In genomic region chr16:58021661-58022551, GRCh38 we compare ENCODE assay signal across 11 cellular contexts. TPM values are rescaled to one million over a fixed set of nuclear protein-coding genes. Genes with fewer than 3 reads are reported as not detected.
DNase-seq lines count a peak whose midpoint lies in the region; ATAC-seq and TF ChIP-seq lines count a peak whose summit lies in the region.
"Had no signal": no experiment of that assay in that cellular context is flagged by ENCODE, and none has a peak within 500 bp of the region (broad histone marks: within the 10 kb centered on the region; RNA-seq: fewer than 3 reads in every experiment).

No MANE protein-coding gene starts in this region.

- no peaks in the 10 kb centered on the region for H3K9me3 Mint-ChIP-seq in Caco-2 (ENCODE audit: unreplicated experiment)
- H3K9me3 Mint-ChIP-seq: stimulated activated naive B cell treated with anti-CD40 and anti-IgM and Interleukin-4, amounts not matched to agents 10 μg/mL and 1 μg/mL and 100 μg/mL, for 72 hours had no signal

- no peak overlapping the region for H3K9ac ChIP-seq in PC-3 (ENCODE audit: low read length)
- no peak overlapping the region for H3K9ac ChIP-seq in trophoblast cell (ENCODE audit: low read length)

- H3K9me3 ChIP-seq in Caco-2 (no peaks in the 10 kb centered on the region), PC-3 (ENCODE audit: low read length) (no peaks in the 10 kb centered on the region), esophagus squamous epithelium (no peaks in the 10 kb centered on the region), trophoblast cell (ENCODE audit: insufficient read depth, low read depth, low read length) (no peaks in the 10 kb centered on the region)

- BruUV-seq in Caco-2 (replicated peaks; lab: Mats Ljungman, UMichigan): no TSS peak
- no TSS peak for BruUV-seq in PC-3 (replicated peaks; lab: Mats Ljungman, UMichigan)

- H2BK120ac ChIP-seq in trophoblast cell (ENCODE audit: insufficient read depth, low read length, poor library complexity): no peak overlapping the region

- no peak overlapping the region for H3K4ac ChIP-seq in trophoblast cell (ENCODE audit: low read depth, low read length)

- no peak overlapping the region for H3K14ac ChIP-seq in trophoblast cell (ENCODE audit: low read length)

- H3K27ac ChIP-seq in PC-3 (ENCODE audit: low read length): peak overlapping the region; percentile 64
- peak overlapping the region in 3 of 4 donors; percentile 30 to 60 (median 39) for H3K27ac ChIP-seq in esophagus squamous epithelium
- no peak overlapping the region for H3K27ac ChIP-seq in trophoblast cell (ENCODE audit: low read depth, low read length)

- peak overlapping the region; percentile 39; the same call in 1 of the 2 replicates for H3K4me2 ChIP-seq in PC-3 (ENCODE audit: low read length)
- H3K4me2 ChIP-seq in trophoblast cell (ENCODE audit: low read length): no peak overlapping the region

- TF ChIP-seq CTCF in Caco-2 (IDR thresholded peaks at IDR 0.05; ENCODE audit: insufficient read depth in 1 of 2, low read depth in 1 of 2, low read length in 1 of 2, severe bottlenecking in 1 of 2, unreplicated experiment in 1 of 2): no peak
- no peak for TF ChIP-seq CTCF in PC-3 (conservative IDR thresholded peaks at IDR 0.05; ENCODE audit: low read depth, low read length)
- TF ChIP-seq CTCF in esophagus squamous epithelium (IDR thresholded peaks at IDR 0.05): no peak

- H3K36me3 Mint-ChIP-seq in Caco-2 (ENCODE audit: insufficient read depth, unreplicated experiment): peaks cover 12% of the 10 kb centered on the region

- H3K27me3 Mint-ChIP-seq in Caco-2 (ENCODE audit: insufficient read depth, unreplicated experiment): no peaks in the 10 kb centered on the region

- H4K12ac ChIP-seq in trophoblast cell (ENCODE audit: low read depth, low read length): no peak overlapping the region

- TF ChIP-seq POLR2A in esophagus squamous epithelium (IDR thresholded peaks at IDR 0.05): no peak

- H2BK12ac ChIP-seq in trophoblast cell (ENCODE audit: low read length): no peak overlapping the region

- H3K4me1 ChIP-seq in Caco-2 (peaks cover 16% of the 10 kb centered on the region), PC-3 (ENCODE audit: insufficient read depth, low read length) (peaks cover 29% of the 10 kb centered on the region), esophagus squamous epithelium (peaks cover 21 to 61% (median 28%) of the 10 kb centered on the region in 3 donors), trophoblast cell (ENCODE audit: control insufficient read depth in 1 of 2, insufficient read depth in 2 of 2, low read length in 2 of 2) (peaks cover 5 to 13% of the 10 kb centered on the region in 2 experiments)

- no peak overlapping the region for H3K4me3 Mint-ChIP-seq in Caco-2 (ENCODE audit: unreplicated experiment)
- H3K4me3 Mint-ChIP-seq: stimulated activated naive B cell treated with anti-CD40 and anti-IgM and Interleukin-4, amounts not matched to agents 10 μg/mL and 1 μg/mL and 100 μg/mL, for 72 hours had no signal

- H3K27me3 ChIP-seq in Caco-2 (replicated peaks; ENCODE audit: control insufficient read depth, insufficient read depth, low read length) (no peaks in the 10 kb centered on the region), PC-3 (ENCODE audit: low read length) (no peaks in the 10 kb centered on the region), esophagus squamous epithelium (peaks cover 0 to 12% (median 0%) of the 10 kb centered on the region in 4 donors), trophoblast cell (ENCODE audit: insufficient read depth, low read length) (no peaks in the 10 kb centered on the region)

- no peaks in the 10 kb centered on the region for H3F3A ChIP-seq in PC-3 (ENCODE audit: low read length, unreplicated experiment)

- no peaks in the 10 kb centered on the region for H3K9me2 ChIP-seq in PC-3 (replicated peaks; ENCODE audit: low read length)

- DNase-seq in Caco-2: no peak
- DNase-seq in PC-3: peak; percentile 43
- no peak for DNase-seq in esophagus squamous epithelium (lab: John Stamatoyannopoulos, UW)
- DNase-seq in trophoblast cell: peak; percentile 71 to 73
- DNase-seq in stimulated activated CD4-positive, alpha-beta T cell treated with anti-CD3 and anti-CD28 coated beads, Interleukin-2, amount 100 ng/mL, for 24 hours: no peak
- DNase-seq in NCI-H187 (lab: John Stamatoyannopoulos, UW): no peak
- DNase-seq in stimulated activated CD4-positive, alpha-beta T cell treated with anti-CD3 and anti-CD28 coated beads, Interleukin-12 subunit alpha, Interleukin-12 subunit beta, amount 100 ng/mL, for 4 hours: no peak
- no peak for DNase-seq in NCI-H748 (lab: John Stamatoyannopoulos, UW; ENCODE audit: unreplicated experiment)
- DNase-seq: stimulated activated naive B cell treated with anti-CD40 and anti-IgM and Interleukin-4, amounts not matched to agents 10 μg/mL and 1 μg/mL and 100 μg/mL, for 72 hours had no signal

- H2AK5ac ChIP-seq in trophoblast cell (ENCODE audit: low read length): no peak overlapping the region

- H4K20me1 ChIP-seq in PC-3 (ENCODE audit: low read length): no peaks in the 10 kb centered on the region

- H3K79me2 ChIP-seq in PC-3 (ENCODE audit: low read length): no peaks in the 10 kb centered on the region
- H3K79me2 ChIP-seq in trophoblast cell (ENCODE audit: control insufficient read depth, insufficient read depth, low read length, poor library complexity): peaks cover 5% of the 10 kb centered on the region

- H4K91ac ChIP-seq in trophoblast cell (ENCODE audit: low read depth, low read length): no peak overlapping the region

- peak overlapping the region; percentile 38 for H3K27ac Mint-ChIP-seq in Caco-2 (ENCODE audit: unreplicated experiment)
- H3K27ac Mint-ChIP-seq: stimulated activated naive B cell treated with anti-CD40 and anti-IgM and Interleukin-4, amounts not matched to agents 10 μg/mL and 1 μg/mL and 100 μg/mL, for 72 hours had no signal

- intact Hi-C loops in Caco-2 (cut with micrococcal nuclease; ENCODE audit: unreplicated experiment): loop anchor here (5.0 to 10.0 kb wide), 2 partner anchors 315 to 733 kb away; no protein-coding TSS in a partner anchor
- intact Hi-C loops in PC-3 (cut with micrococcal nuclease): loop anchor here (2.0 to 10.0 kb wide), 2 partner anchors 101 to 283 kb away; no protein-coding TSS in a partner anchor
- intact Hi-C loops in esophagus squamous epithelium (cut with DNase I): loop anchor here (5.0 kb wide), 2 partner anchors 100 to 175 kb away; partner anchors contain the start of gene CSNK2A2

- peaks cover 15% of the 10 kb centered on the region for H3K79me1 ChIP-seq in trophoblast cell (ENCODE audit: low read length)

- no peak overlapping the region for H2BK5ac ChIP-seq in trophoblast cell (ENCODE audit: low read depth, low read length, poor library complexity)

- CTCF ChIA-PET in Caco-2 (lab: Charles Lee) (interaction anchor here (1.4 kb wide), 1 partner anchor 100 kb away, joined by 4 read pairs; no protein-coding TSS in a partner anchor), PC-3 (lab: Charles Lee) (interaction anchor here (0.5 kb wide), 1 partner anchor 177 kb away, joined by 3 read pairs; no protein-coding TSS in a partner anchor)

- H3K4me3 ChIP-seq in Caco-2 (ENCODE audit: low read depth, low read length) (no peak overlapping the region), PC-3 (ENCODE audit: low read length) (no peak overlapping the region), esophagus squamous epithelium (no peak overlapping the region), trophoblast cell (ENCODE audit: low read depth, low read length) (no peak overlapping the region)
- H3K4me3 ChIP-seq: coronary artery had no signal

- POLR2A ChIA-PET in Caco-2 (lab: Charles Lee) (no interaction called here), PC-3 (lab: Charles Lee; ENCODE audit: unreplicated experiment) (no interaction called here)

- H4K8ac ChIP-seq in trophoblast cell (ENCODE audit: low read depth, low read length): no peak overlapping the region

- H3K36me3 ChIP-seq in Caco-2 (ENCODE audit: control insufficient read depth, insufficient read depth, low read length): no peaks in the 10 kb centered on the region
- no peaks in the 10 kb centered on the region; the same call in 1 of the 2 replicates for H3K36me3 ChIP-seq in PC-3 (ENCODE audit: low read depth, low read length)
- H3K36me3 ChIP-seq in esophagus squamous epithelium: peaks cover 5 to 31% (median 6%) of the 10 kb centered on the region in 3 donors
- peaks cover 7 to 15% of the 10 kb centered on the region in 2 experiments for H3K36me3 ChIP-seq in trophoblast cell (ENCODE audit: control insufficient read depth in 1 of 2, insufficient read depth in 2 of 2, low read length in 2 of 2)

- no peak overlapping the region for H3K23ac ChIP-seq in trophoblast cell (ENCODE audit: low read length)

- ATAC-seq in PC-3: peak; percentile 23
- ATAC-seq: stimulated activated naive B cell treated with anti-CD40 and anti-IgM and Interleukin-4, amounts not matched to agents 10 μg/mL and 1 μg/mL and 100 μg/mL, for 72 hours had no signal

- H3K4me1 Mint-ChIP-seq in Caco-2 (ENCODE audit: low read depth, unreplicated experiment): peaks cover 7% of the 10 kb centered on the region

- no peak overlapping the region for H3K18ac ChIP-seq in trophoblast cell (ENCODE audit: low read length)

- 63 to 72% methylated on average over 6 to 7 of the region's 8 CpGs for WGBS in esophagus squamous epithelium, 2 donors
- WGBS in trophoblast cell (ENCODE audit: extremely low coverage, insufficient coverage, insufficient read length): no CpG with 5 or more reads among the region's 8 CpGs

- H2AFZ ChIP-seq in PC-3 (ENCODE audit: low read length) (no peak overlapping the region), trophoblast cell (ENCODE audit: insufficient read depth, low read length, poor library complexity) (no peak overlapping the region)

RNA-seq across cellular contexts. Expression of gene MMP15, which starts 3.6 kb away (rescaled TPM):
- 27.0 and 27.3 TPM in 2 replicates for total RNA-seq in Caco-2 (2022)
- total RNA-seq in PC-3 (2014; rRNA removed): 6.3 and 9.4 TPM in 2 replicates
- total RNA-seq in esophagus squamous epithelium: 1 to 10 TPM; 2.9 to 6.5 (median 4.5) TPM
- polyA plus RNA-seq in trophoblast cell (2013): 95.1 and 106 TPM in 2 replicates

RNA-seq across cellular contexts. Expression of gene USB1, which starts 20.7 kb away (rescaled TPM):
- 90.5 and 91.2 TPM in 2 replicates for total RNA-seq in Caco-2 (2022)
- total RNA-seq in PC-3 (2014; rRNA removed): 18.7 and 25.1 TPM in 2 replicates
- total RNA-seq in esophagus squamous epithelium: 10 to 100 TPM; 11.2 to 23.9 (median 18.6) TPM
- polyA plus RNA-seq in trophoblast cell (2013): 36.6 and 37.1 TPM in 2 replicates

RNA-seq across cellular contexts. Expression of gene ZNF319, which starts 21.4 kb away (rescaled TPM):
- total RNA-seq in Caco-2 (2022) (13.3 and 16.3 TPM in 2 replicates), PC-3 (2014; rRNA removed) (2.2 TPM in 2 replicates), esophagus squamous epithelium (1 to 10 TPM; 1.5 to 5.1 (median 2.6) TPM)
- 5.7 and 6.8 TPM in 2 replicates for polyA plus RNA-seq in trophoblast cell (2013)

RNA-seq across cellular contexts. Expression of gene CNGB1, which starts 51.0 kb away (rescaled TPM):
- total RNA-seq in Caco-2 (2022) (not detected in 2 replicates), PC-3 (2014; rRNA removed) (0.04 TPM in 1 of 2 replicates, not detected in the other), esophagus squamous epithelium (under 1 TPM in 1 of 4 donors, not detected in 3; 0.04 TPM)
- polyA plus RNA-seq in trophoblast cell (2013): 0.11 and 0.12 TPM in 2 replicates
- total RNA-seq: T-helper 1 cell treated with Interleukin-12 subunit alpha and Interleukin-12 subunit beta and Interleukin-4 antibody, amounts not matched to agents 30 ng/mL and 1 ng/mL, for 36 hours had no signal

Comparison
In these comparisons a context has a peak if more than half of its experiments do, and no peak if none do; other contexts are left out.
1. DNase-seq: peak in PC-3 (single experiment) and trophoblast cell (2 of 2); none in Caco-2 (0 of 2), esophagus squamous epithelium (single experiment), stimulated activated CD4-positive, alpha-beta T cell treated with anti-CD3 and anti-CD28 coated beads, Interleukin-2, amount 100 ng/mL, for 24 hours (0 of 2), NCI-H187 (0 of 2), stimulated activated CD4-positive, alpha-beta T cell treated with anti-CD3 and anti-CD28 coated beads, Interleukin-12 subunit alpha, Interleukin-12 subunit beta, amount 100 ng/mL, for 4 hours (single experiment) and NCI-H748 (single experiment).